36 cellular contexts compared by ENCODE assay signal in the genomic region with DNA sequence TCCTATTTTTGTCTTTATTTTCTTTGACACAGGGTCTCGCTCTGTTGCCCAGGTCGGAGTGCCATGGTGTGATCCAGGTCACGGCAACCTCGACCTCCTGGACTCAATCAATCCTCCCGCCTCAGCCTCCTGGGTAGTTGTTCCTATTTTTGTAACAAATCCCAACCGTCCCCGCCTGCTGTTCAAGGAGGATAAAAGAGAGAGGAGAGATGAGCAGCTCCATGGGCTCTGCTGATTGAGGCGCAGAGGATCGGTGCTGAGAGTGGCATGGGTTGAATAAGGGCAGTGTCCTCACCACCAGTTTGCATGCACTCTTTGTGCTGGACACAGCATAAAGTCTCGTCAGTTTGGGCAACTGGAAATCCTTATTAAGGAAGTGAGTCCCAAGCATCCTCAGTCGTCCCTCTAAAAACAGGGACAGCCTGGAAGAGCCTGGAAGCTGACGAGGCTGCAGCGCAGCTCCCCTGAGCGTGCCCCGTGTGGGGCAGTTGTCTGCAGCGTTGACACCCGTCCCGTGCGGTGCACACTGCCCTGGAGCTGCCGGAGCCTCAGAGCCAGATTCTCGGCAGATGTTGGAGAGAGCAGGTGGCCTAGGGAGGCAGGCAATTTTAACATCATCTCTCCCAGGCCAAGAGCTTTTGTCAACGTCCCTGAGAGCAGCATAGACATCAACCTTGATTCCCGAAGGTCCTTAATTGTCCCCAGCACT.
"Had no signal": no experiment of that assay in that cellular context is flagged by ENCODE, and none has a peak within 500 bp of the region (broad histone marks: within the 10 kb centered on the region; RNA-seq: fewer than 3 reads in every experiment).

No MANE protein-coding gene starts in this region.

- H3K4me3 ChIP-seq: MG63, PC-9 had no signal

- DNase-seq: activated B cell treated with CpG ODN at 0.5 μM for 24 hours; activated CD4-positive, alpha-beta memory T cell treated with anti-CD3 and anti-CD28 coated beads for 36 hours; activated CD4-positive, alpha-beta T cell treated with anti-CD3 and anti-CD28 coated beads for 4 hours; activated CD4-positive, alpha-beta T cell treated with anti-CD3 and anti-CD28 coated beads, Interleukin-2, amount 50 U/mL, for 1 hour; activated CD4-positive, CD25-positive, alpha-beta regulatory T cell treated with anti-CD3 and anti-CD28 coated beads, Interleukin-2, amount 50 U/mL, for 72 hours; activated CD8-positive, alpha-beta memory T cell treated with anti-CD3 and anti-CD28 coated beads, Interleukin-2, amount 10 ng/mL, durations not matched to agents 7 days and 5 days; activated effector memory CD4-positive, alpha-beta T cell treated with anti-CD3 and anti-CD28 coated beads, Interleukin-2, amount 50 U/mL, for 16 hours; activated naive CD4-positive, alpha-beta T cell; activated naive CD4-positive, alpha-beta T cell treated with anti-CD3 and anti-CD28 coated beads, Interleukin-2, amount 50 U/mL, for 16 hours; activated naive CD8-positive, alpha-beta T cell treated with anti-CD3 and anti-CD28 coated beads for 36 hours; activated T-cell treated with anti-CD3 and anti-CD28 coated beads, Interleukin-2, amount 50 U/mL, for 1 hour; activated T-cell treated with anti-CD3 and anti-CD28 coated beads, Interleukin-2, amount 50 U/mL, for 72 hours; amniotic stem cell; brain microvascular endothelial cell; Kasumi-1; KG1; MG63; NCI-H1048; NCI-H1105 treated with DMSO at 0.1 percent for 48 hours; NCI-H1436; NCI-H1694 treated with DMSO at 0.1 percent for 48 hours; NCI-H2029; NCI-H2107; NCI-H226; NCI-H446 treated with DMSO at 0.1 percent for 48 hours; NCI-H524; PC-9; SW 1271; T-helper 1 cell; T-helper 2 cell; T-helper 9 cell had no signal

- H3K27me3 ChIP-seq: brain microvascular endothelial cell, MG63 had no signal

- H3K4me1 Mint-ChIP-seq: activated B cell treated with CpG ODN at 0.5 μM for 24 hours; activated CD8-positive, alpha-beta memory T cell treated with anti-CD3 and anti-CD28 coated beads, Interleukin-2, amount 10 ng/mL, durations not matched to agents 7 days and 5 days; activated naive CD8-positive, alpha-beta T cell treated with anti-CD3 and anti-CD28 coated beads for 36 hours; activated T-helper 17 cell treated with anti-CD3 and anti-CD28 coated beads, Interleukin-2, amount 50 U/mL, for 72 hours had no signal

- ATAC-seq: activated CD8-positive, alpha-beta memory T cell treated with anti-CD3 and anti-CD28 coated beads, Interleukin-2, amount 10 ng/mL, durations not matched to agents 7 days and 5 days; activated T-cell treated with anti-CD3 and anti-CD28 coated beads, Interleukin-2, amount 50 U/mL, for 72 hours; activated T-helper 17 cell treated with anti-CD3 and anti-CD28 coated beads, Interleukin-2, amount 50 U/mL, for 72 hours; Right ventricle myocardium inferior had no signal

- H3K36me3 ChIP-seq: brain microvascular endothelial cell, MG63 had no signal

- H3K36me3 Mint-ChIP-seq: activated CD4-positive, alpha-beta memory T cell treated with anti-CD3 and anti-CD28 coated beads for 36 hours; activated CD8-positive, alpha-beta memory T cell treated with anti-CD3 and anti-CD28 coated beads, Interleukin-2, amount 10 ng/mL, durations not matched to agents 7 days and 5 days; activated naive CD8-positive, alpha-beta T cell treated with anti-CD3 and anti-CD28 coated beads for 36 hours had no signal

- H3K9me3 Mint-ChIP-seq: activated B cell treated with CpG ODN at 0.5 μM for 24 hours; activated CD4-positive, alpha-beta memory T cell treated with anti-CD3 and anti-CD28 coated beads for 36 hours; activated naive CD8-positive, alpha-beta T cell treated with anti-CD3 and anti-CD28 coated beads for 36 hours; activated T-cell treated with anti-CD3 and anti-CD28 coated beads, Interleukin-2, amount 50 U/mL, for 72 hours; activated T-helper 17 cell treated with anti-CD3 and anti-CD28 coated beads, Interleukin-2, amount 50 U/mL, for 72 hours had no signal

- H3K27ac ChIP-seq: brain microvascular endothelial cell, PC-9, RWPE1, VCaP had no signal

- H3K4me3 Mint-ChIP-seq: activated B cell treated with CpG ODN at 0.5 μM for 24 hours; activated CD4-positive, alpha-beta memory T cell treated with anti-CD3 and anti-CD28 coated beads for 36 hours; activated CD8-positive, alpha-beta memory T cell treated with anti-CD3 and anti-CD28 coated beads, Interleukin-2, amount 10 ng/mL, durations not matched to agents 7 days and 5 days; activated naive CD8-positive, alpha-beta T cell treated with anti-CD3 and anti-CD28 coated beads for 36 hours; activated T-cell treated with anti-CD3 and anti-CD28 coated beads, Interleukin-2, amount 50 U/mL, for 72 hours; activated T-helper 17 cell treated with anti-CD3 and anti-CD28 coated beads, Interleukin-2, amount 50 U/mL, for 72 hours had no signal

- H3K27ac Mint-ChIP-seq: activated B cell treated with CpG ODN at 0.5 μM for 24 hours; activated CD4-positive, alpha-beta memory T cell treated with anti-CD3 and anti-CD28 coated beads for 36 hours; activated CD8-positive, alpha-beta memory T cell treated with anti-CD3 and anti-CD28 coated beads, Interleukin-2, amount 10 ng/mL, durations not matched to agents 7 days and 5 days; activated naive CD8-positive, alpha-beta T cell treated with anti-CD3 and anti-CD28 coated beads for 36 hours; activated T-cell treated with anti-CD3 and anti-CD28 coated beads, Interleukin-2, amount 50 U/mL, for 72 hours; activated T-helper 17 cell treated with anti-CD3 and anti-CD28 coated beads, Interleukin-2, amount 50 U/mL, for 72 hours had no signal

- H3K9me3 ChIP-seq: MG63 had no signal

- FAIRE-seq: RCC 7860 had no signal

- H3K27me3 Mint-ChIP-seq: activated B cell treated with CpG ODN at 0.5 μM for 24 hours; activated CD4-positive, alpha-beta memory T cell treated with anti-CD3 and anti-CD28 coated beads for 36 hours; activated CD8-positive, alpha-beta memory T cell treated with anti-CD3 and anti-CD28 coated beads, Interleukin-2, amount 10 ng/mL, durations not matched to agents 7 days and 5 days; activated naive CD8-positive, alpha-beta T cell treated with anti-CD3 and anti-CD28 coated beads for 36 hours; activated T-helper 17 cell treated with anti-CD3 and anti-CD28 coated beads, Interleukin-2, amount 50 U/mL, for 72 hours had no signal
